Comparison of ENCODE assay signal across 23 cellular contexts in genomic region chr2:178269825-178270224, GRCh38.
"Had no signal": no experiment of that assay in that cellular context is flagged by ENCODE, and none has a peak within 500 bp of the region (broad histone marks: within the 10 kb centered on the region; RNA-seq: fewer than 3 reads in every experiment).

No MANE protein-coding gene starts in this region.

- H3K27me3 ChIP-seq: esophagus squamous epithelium, hepatocyte, left lung, ovary, stomach, thyroid gland had no signal

- ATAC-seq: left lung; lower lobe of right lung; natural killer cell; sciatic nerve; stimulated activated effector memory CD8-positive, alpha-beta T cell treated with anti-CD3 and anti-CD28 coated beads, Interleukin-12 subunit alpha, Interleukin-12 subunit beta, amount 100 ng/mL, for 72 hours had no signal

- H3K4me3 ChIP-seq: coronary artery, esophagus squamous epithelium, hepatocyte, left lung, lower lobe of right lung, ovary, stomach, thyroid gland had no signal

- H3K4me1 ChIP-seq: lower lobe of right lung had no signal

- H3K9me3 ChIP-seq: esophagus squamous epithelium, left lung, lower lobe of right lung, ovary, stomach, thyroid gland had no signal

- H3K36me3 ChIP-seq: esophagus squamous epithelium, left lung, lower lobe of right lung, ovary, stomach, thyroid gland had no signal

- DNase-seq: dermis blood vessel endothelial cell; effector memory CD4-positive, alpha-beta T cell; esophagus squamous epithelium; foreskin melanocyte; head of caudate nucleus; kidney; left lung; lower lobe of right lung; natural killer cell; occipital lobe; ovary; posterior cingulate gyrus; retina; stimulated activated CD4-positive, alpha-beta T cell treated with anti-CD3 and anti-CD28 coated beads, Interleukin-2, amount 100 ng/mL, for 24 hours; stimulated activated CD4-positive, alpha-beta T cell treated with anti-CD3 and anti-CD28 coated beads, Interleukin-4, amount 100 ng/mL, for 24 hours; stimulated activated naive CD4-positive, alpha-beta T cell treated with Interleukin-2 at 50 U/mL for 16 hours; stomach; thyroid gland; trophoblast cell had no signal

- H3K27ac ChIP-seq: coronary artery, esophagus squamous epithelium, hepatocyte, left lung, lower lobe of right lung, ovary, stomach, thyroid gland had no signal
